9 cellular contexts compared by ENCODE assay signal in genomic region chr16:89491974-89492687, GRCh38. TPM values are rescaled to one million over a fixed set of nuclear protein-coding genes. Genes with fewer than 3 reads are reported as not detected.
DNase-seq lines count a peak whose midpoint lies in the region; ATAC-seq and TF ChIP-seq lines count a peak whose summit lies in the region.
"Had no signal": no experiment of that assay in that cellular context is flagged by ENCODE, and none has a peak within 500 bp of the region (broad histone marks: within the 10 kb centered on the region; RNA-seq: fewer than 3 reads in every experiment).

No MANE protein-coding gene starts in this region.

- peak overlapping the region; percentile 89 for H3K27ac Mint-ChIP-seq in activated T-helper 2 cell treated with anti-CD3 and anti-CD28 coated beads, Interferon-gamma antibody, Interleukin-2, Interleukin-4, amounts not matched to agents 10 μg/mL and 5 μg/mL and 100 μg/mL, durations not matched to agents 14 hours and 24 hours and 36 hours

- no peaks in the 10 kb centered on the region for H3K27me3 Mint-ChIP-seq in activated T-helper 2 cell treated with anti-CD3 and anti-CD28 coated beads, Interferon-gamma antibody, Interleukin-2, Interleukin-4, amounts not matched to agents 10 μg/mL and 5 μg/mL and 100 μg/mL, durations not matched to agents 14 hours and 24 hours and 36 hours (ENCODE audit: low read depth)

- no peak for DNase-seq in heart right ventricle
- DNase-seq in cardiac septum (ENCODE audit: low spot score), result no peak
- DNase-seq in activated T-helper 2 cell treated with anti-CD3 and anti-CD28 coated beads, Interferon-gamma antibody, Interleukin-2, Interleukin-4, amounts not matched to agents 10 μg/mL and 5 μg/mL and 100 μg/mL, durations not matched to agents 14 hours and 24 hours and 36 hours (ENCODE audit: low spot score), result no peak
- DNase-seq in lower lobe of right lung, result no peak
- DNase-seq in KBM-7, result no peak
- DNase-seq in kidney glomerular epithelial cell (lab: John Stamatoyannopoulos, UW), result no peak
- no peak for DNase-seq in NCI-H526 (lab: John Stamatoyannopoulos, UW)
- DNase-seq: activated CD8-positive, alpha-beta memory T cell treated with anti-CD3 and anti-CD28 coated beads for 24 hours had no signal

- peak overlapping the region in 8 of 10 donors; percentile 88 to 98 (median 92) for H3K27ac ChIP-seq in heart right ventricle
- H3K27ac ChIP-seq in lower lobe of right lung, result peak overlapping the region; percentile 97
- no peak overlapping the region for H3K27ac ChIP-seq in urinary bladder (ENCODE audit: low read depth)

- TF ChIP-seq CTCF in heart right ventricle (IDR thresholded peaks at IDR 0.05) (no peak), lower lobe of right lung (IDR thresholded peaks at IDR 0.05) (no peak)

- peaks cover 29% of the 10 kb centered on the region for H3K4me1 Mint-ChIP-seq in activated T-helper 2 cell treated with anti-CD3 and anti-CD28 coated beads, Interferon-gamma antibody, Interleukin-2, Interleukin-4, amounts not matched to agents 10 μg/mL and 5 μg/mL and 100 μg/mL, durations not matched to agents 14 hours and 24 hours and 36 hours (ENCODE audit: low read depth)

- intact Hi-C loops in heart right ventricle (cut with DNase I) (loop anchor here in 3 of 10 donors (5.0 kb wide), 1 partner anchor 160 kb away; no protein-coding TSS in a partner anchor), cardiac septum (cut with DNase I) (no loop called here), lower lobe of right lung (cut with DNase I) (no loop called here)
- intact Hi-C loops in activated T-helper 2 cell treated with anti-CD3 and anti-CD28 coated beads, Interferon-gamma antibody, Interleukin-2, Interleukin-4, amounts not matched to agents 10 μg/mL and 5 μg/mL and 100 μg/mL, durations not matched to agents 14 hours and 24 hours and 36 hours (cut with micrococcal nuclease), result loop anchor here (1.0 to 10.0 kb wide), 2 partner anchors 13 to 707 kb away; partner anchors contain the start of gene PIEZO1

- in situ Hi-C loops in KBM-7 (cut with MboI; ENCODE audit: low pct_unique_long_range_greater_than_20kb, low sequenced_read_pairs), result no loop called here

- H3K9me3 ChIP-seq in heart right ventricle, result no peaks in the 10 kb centered on the region
- H3K9me3 ChIP-seq in lower lobe of right lung, result no peaks in the 10 kb centered on the region

- peaks cover 19% of the 10 kb centered on the region for H3K36me3 Mint-ChIP-seq in activated T-helper 2 cell treated with anti-CD3 and anti-CD28 coated beads, Interferon-gamma antibody, Interleukin-2, Interleukin-4, amounts not matched to agents 10 μg/mL and 5 μg/mL and 100 μg/mL, durations not matched to agents 14 hours and 24 hours and 36 hours (ENCODE audit: low read depth)

- H3K27me3 ChIP-seq in heart right ventricle (no peaks in the 10 kb centered on the region), lower lobe of right lung (ENCODE audit: low read depth) (no peaks in the 10 kb centered on the region)

- H3K4me1 ChIP-seq in heart right ventricle (peaks cover 16 to 47% (median 35%) of the 10 kb centered on the region in 9 donors), lower lobe of right lung (peaks cover 34% of the 10 kb centered on the region), urinary bladder (ENCODE audit: insufficient read depth) (no peaks in the 10 kb centered on the region)

- peak overlapping the region in 8 of 10 donors; percentile 72 to 98 (median 82) for H3K4me3 ChIP-seq in heart right ventricle
- H3K4me3 ChIP-seq in lower lobe of right lung, result peak overlapping the region; percentile 79
- H3K4me3 ChIP-seq in urinary bladder (ENCODE audit: low read depth, low read length), result peak overlapping the region; percentile 68

- H3K4me3 Mint-ChIP-seq in activated T-helper 2 cell treated with anti-CD3 and anti-CD28 coated beads, Interferon-gamma antibody, Interleukin-2, Interleukin-4, amounts not matched to agents 10 μg/mL and 5 μg/mL and 100 μg/mL, durations not matched to agents 14 hours and 24 hours and 36 hours (ENCODE audit: low read depth), result peak overlapping the region; percentile 86

- peaks cover 0 to 18% (median 0%) of the 10 kb centered on the region in 9 donors for H3K36me3 ChIP-seq in heart right ventricle
- no peaks in the 10 kb centered on the region for H3K36me3 ChIP-seq in lower lobe of right lung
- no peaks in the 10 kb centered on the region for H3K36me3 ChIP-seq in urinary bladder (ENCODE audit: insufficient read depth)

- ATAC-seq in heart right ventricle (no peak), lower lobe of right lung (no peak)

- WGBS in heart right ventricle, 2 donors, result 85 to 87% methylated on average over 24 of the region's 24 CpGs
- WGBS in urinary bladder, result 83% methylated on average over 24 of the region's 24 CpGs

- H3K9me3 Mint-ChIP-seq in activated T-helper 2 cell treated with anti-CD3 and anti-CD28 coated beads, Interferon-gamma antibody, Interleukin-2, Interleukin-4, amounts not matched to agents 10 μg/mL and 5 μg/mL and 100 μg/mL, durations not matched to agents 14 hours and 24 hours and 36 hours, result no peaks in the 10 kb centered on the region

RNA-seq across cellular contexts. Expression of gene ANKRD11, which starts 1.8 kb away (rescaled TPM):
- 10 to 100 TPM; 55.9 to 93.6 (median 67.4) TPM for total RNA-seq in heart right ventricle
- polyA plus RNA-seq in heart right ventricle, result 10 to 100 TPM; 47.7 to 65.5 TPM
- 77.9 TPM for total RNA-seq in cardiac septum
- 142 and 144 TPM in 2 replicates for total RNA-seq in activated T-helper 2 cell treated with anti-CD3 and anti-CD28 coated beads, Interferon-gamma antibody, Interleukin-2, Interleukin-4, amounts not matched to agents 10 μg/mL and 5 μg/mL and 100 μg/mL, durations not matched to agents 14 hours and 24 hours and 36 hours
- total RNA-seq in lower lobe of right lung, result 127 TPM
- total RNA-seq in urinary bladder, result 51.2 TPM
- polyA plus RNA-seq in urinary bladder, result 73.3 TPM

RNA-seq across cellular contexts. Expression of gene SPG7, which starts 16.1 kb away (rescaled TPM):
- total RNA-seq in heart right ventricle (100 to 1,000 TPM in 5 of 10 donors, 10 to 100 TPM in 5; 85.4 to 145 (median 101) TPM), cardiac septum (89.5 TPM), lower lobe of right lung (98.8 TPM), urinary bladder (77.8 TPM)
- polyA plus RNA-seq in heart right ventricle (100 to 1,000 TPM in 1 of 2 donors, 10 to 100 TPM in 1; 69.8 to 116 TPM), urinary bladder (85.4 TPM)
- 115 and 125 TPM in 2 replicates for total RNA-seq in activated T-helper 2 cell treated with anti-CD3 and anti-CD28 coated beads, Interferon-gamma antibody, Interleukin-2, Interleukin-4, amounts not matched to agents 10 μg/mL and 5 μg/mL and 100 μg/mL, durations not matched to agents 14 hours and 24 hours and 36 hours
